ENCODE assay signal across 8 cellular contexts in the genomic region with DNA sequence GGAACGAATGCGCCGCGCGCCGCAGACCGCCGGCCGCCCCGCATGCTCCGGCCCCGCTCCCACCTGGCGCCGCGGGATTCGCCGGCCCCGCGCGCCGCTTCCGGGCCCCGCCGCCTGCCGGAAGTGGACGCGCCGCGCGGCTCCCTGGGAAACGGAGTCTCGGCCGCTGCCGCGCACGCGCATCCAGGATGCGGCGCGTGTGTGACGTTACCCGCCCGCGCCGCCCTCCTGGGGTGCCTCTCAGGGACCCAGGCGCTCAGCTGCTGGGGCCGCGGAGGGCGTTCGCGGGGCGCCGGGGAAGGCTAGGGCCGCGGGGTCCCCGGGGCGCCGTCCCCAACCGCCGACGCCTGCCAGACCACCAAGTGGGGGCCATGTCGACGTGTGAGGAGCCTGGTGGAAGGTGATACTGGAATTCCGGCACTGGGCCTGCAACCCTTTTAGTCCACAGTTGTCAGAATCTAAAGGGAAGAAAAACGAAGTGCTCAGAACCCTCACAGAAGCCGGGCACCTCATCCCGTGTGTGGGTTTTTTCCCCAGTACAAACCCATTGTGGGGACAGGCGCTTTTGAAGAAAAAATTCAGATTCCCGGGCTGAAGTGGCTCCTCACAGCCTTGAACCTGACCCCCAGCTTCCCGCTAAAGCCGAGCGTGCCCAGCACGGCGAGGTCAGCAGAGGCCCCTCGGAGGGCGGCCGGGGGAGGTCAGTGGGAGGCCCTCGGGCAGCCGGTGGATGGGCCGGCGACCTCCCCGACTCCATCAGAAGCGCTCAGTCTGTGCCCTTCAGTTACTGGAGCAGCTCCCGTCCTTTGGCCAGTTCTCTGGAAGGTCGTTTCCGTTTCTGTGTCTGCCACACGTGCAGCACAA. TPM values are rescaled to one million over a fixed set of nuclear protein-coding genes. Genes with fewer than 3 reads are reported as not detected.
DNase-seq lines count a peak whose midpoint lies in the region; ATAC-seq, FAIRE-seq and TF ChIP-seq lines count a peak whose summit lies in the region.

A gene with protein sequence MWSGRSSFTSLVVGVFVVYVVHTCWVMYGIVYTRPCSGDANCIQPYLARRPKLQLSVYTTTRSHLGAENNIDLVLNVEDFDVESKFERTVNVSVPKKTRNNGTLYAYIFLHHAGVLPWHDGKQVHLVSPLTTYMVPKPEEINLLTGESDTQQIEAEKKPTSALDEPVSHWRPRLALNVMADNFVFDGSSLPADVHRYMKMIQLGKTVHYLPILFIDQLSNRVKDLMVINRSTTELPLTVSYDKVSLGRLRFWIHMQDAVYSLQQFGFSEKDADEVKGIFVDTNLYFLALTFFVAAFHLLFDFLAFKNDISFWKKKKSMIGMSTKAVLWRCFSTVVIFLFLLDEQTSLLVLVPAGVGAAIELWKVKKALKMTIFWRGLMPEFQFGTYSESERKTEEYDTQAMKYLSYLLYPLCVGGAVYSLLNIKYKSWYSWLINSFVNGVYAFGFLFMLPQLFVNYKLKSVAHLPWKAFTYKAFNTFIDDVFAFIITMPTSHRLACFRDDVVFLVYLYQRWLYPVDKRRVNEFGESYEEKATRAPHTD (minus strand): TSS at position 125 of the 864 bp plus-strand sequence. CDS start 258 bp downstream, outside the sequence.

- no peak for TF ChIP-seq CTCF in keratinocyte (optimal IDR thresholded peaks at IDR 0.05 in 1 of 3, IDR thresholded peaks at IDR 0.05 in 1 of 3, conservative IDR thresholded peaks at IDR 0.05 in 1 of 3; ENCODE audit: extremely low read depth in 1 of 3, insufficient read depth in 2 of 3, low read length in 3 of 3)

- peak within 1 kb of the TSS; percentile 65 to 98 (median 97) for H3K4me3 ChIP-seq in keratinocyte (ENCODE audit: control insufficient read depth in 2 of 3, extremely low read depth in 1 of 3, insufficient read depth in 2 of 3, low read depth in 1 of 3, low read length in 3 of 3)

- H3K36me3 Mint-ChIP-seq in central memory CD8-positive, alpha-beta T cell (ENCODE audit: insufficient read depth): peaks cover 21% of the 10 kb centered on the region

- peak within 1 kb of the TSS; percentile 86 for H3K27ac Mint-ChIP-seq in central memory CD8-positive, alpha-beta T cell (ENCODE audit: low read depth)

- DNase-seq in AG08395 (ENCODE audit: low spot score): peak; percentile 99
- peak; percentile 86 for DNase-seq in NCI-H226
- peak; percentile 90 for DNase-seq in activated CD4-positive, CD25-positive, alpha-beta regulatory T cell treated with anti-CD3 and anti-CD28 coated beads, Interleukin-2, amount 50 U/mL, for 72 hours
- DNase-seq in central memory CD8-positive, alpha-beta T cell (ENCODE audit: low spot score in 2 of 2): peak; percentile 71 to 76
- no peak for DNase-seq in keratinocyte (ENCODE audit: low read depth, low spot score)
- peak; percentile 66 to 82 (median 74) for DNase-seq in stimulated activated CD4-positive, alpha-beta T cell treated with anti-CD3 and anti-CD28 coated beads, Interleukin-12 subunit alpha, Interleukin-12 subunit beta, amount 100 ng/mL, for 48 hours (ENCODE audit: low read depth in 2 of 3, low spot score in 1 of 3)

- peak within 1 kb of the TSS; percentile 79 for H3K4me3 Mint-ChIP-seq in central memory CD8-positive, alpha-beta T cell

- peaks cover 16% of the 10 kb centered on the region for H3K4me1 ChIP-seq in keratinocyte (ENCODE audit: control insufficient read depth, extremely low read depth, insufficient read depth, low read length)

- peak within 1 kb of the TSS; percentile 90 for H3K4me2 ChIP-seq in keratinocyte (ENCODE audit: control insufficient read depth, extremely low read depth, insufficient read depth, low read depth, low read length)

- H3K36me3 ChIP-seq in keratinocyte (ENCODE audit: control insufficient read depth in 2 of 2, extremely low read depth in 1 of 2, insufficient read depth in 2 of 2, low read length in 2 of 2): peaks cover 18 to 21% of the 10 kb centered on the region in 2 experiments

- H3K4me1 Mint-ChIP-seq in central memory CD8-positive, alpha-beta T cell: peaks cover 19% of the 10 kb centered on the region

- H3K9me1 ChIP-seq in keratinocyte (ENCODE audit: control insufficient read depth, extremely low read depth, insufficient read depth, low read length): no peaks in the 10 kb centered on the region

- H3K27me3 Mint-ChIP-seq in central memory CD8-positive, alpha-beta T cell: no peaks in the 10 kb centered on the region

- dilution Hi-C loops in keratinocyte (cut with MboI; ENCODE audit: extremely low pct_ligation_motif_present, low sequenced_read_pairs): no loop called here

- peak within 1 kb of the TSS; percentile 85 for H2AFZ ChIP-seq in keratinocyte (ENCODE audit: control insufficient read depth, low read length)

- H3K9me3 Mint-ChIP-seq in central memory CD8-positive, alpha-beta T cell: no peaks in the 10 kb centered on the region

- H3K79me2 ChIP-seq in keratinocyte (ENCODE audit: control insufficient read depth, insufficient read depth, low read length): peaks cover 39% of the 10 kb centered on the region

- H3K9ac ChIP-seq in keratinocyte (ENCODE audit: control insufficient read depth, extremely low read depth, insufficient read depth, low read length): peak within 1 kb of the TSS; percentile 96

- no peaks in the 10 kb centered on the region for H3K27me3 ChIP-seq in keratinocyte (ENCODE audit: control insufficient read depth, extremely low read depth, insufficient read depth, low read length)

- peak within 1 kb of the TSS; percentile 86 for H3K27ac ChIP-seq in keratinocyte (ENCODE audit: control insufficient read depth, insufficient read depth, low read length)

- peak; percentile 84 for ATAC-seq in GM18909 (IDR thresholded peaks at IDR 0.05; ENCODE audit: poor library complexity, unreplicated experiment)
- ATAC-seq in HG03159 (IDR thresholded peaks at IDR 0.05; ENCODE audit: unreplicated experiment): peak; percentile 76
- peak; percentile 92 for ATAC-seq in central memory CD8-positive, alpha-beta T cell (replicated peaks; ENCODE audit: extremely low read depth, poor library complexity, severe bottlenecking)

- no peak for FAIRE-seq in keratinocyte (lab: Jason Lieb, UNC)

- H3K9me3 ChIP-seq in keratinocyte (ENCODE audit: control insufficient read depth, low read depth, low read length): no peaks in the 10 kb centered on the region

- no peaks in the 10 kb centered on the region for H4K20me1 ChIP-seq in keratinocyte (ENCODE audit: control insufficient read depth, extremely low read depth, insufficient read depth, low read length)

RNA-seq across cellular contexts. Expression of the gene that starts here (rescaled TPM):
- polyA plus RNA-seq in keratinocyte: 142 to 158 TPM (median 146 TPM) in 3 replicates
- polyA plus RNA-seq in keratinocyte (2011; ENCODE audit: low read depth): 163 TPM
- polyA plus RNA-seq in keratinocyte (2011; cell fraction: cytosol; rRNA removed): 118 and 136 TPM in 2 replicates
- polyA plus RNA-seq in keratinocyte (2011; cell fraction: nucleus; rRNA removed): 142 and 157 TPM in 2 replicates
- 87.9 and 94.1 TPM in 2 replicates for polyA plus RNA-seq in keratinocyte (2012; ENCODE audit: low replicate concordance)
- 204 to 272 TPM (median 226 TPM) in 3 replicates for polyA minus RNA-seq in keratinocyte
- 218 TPM for polyA minus RNA-seq in keratinocyte (2011; cell fraction: cytosol; rRNA and poly(A)+ RNA removed)
- 118 and 125 TPM in 2 replicates for polyA minus RNA-seq in keratinocyte (2011; cell fraction: nucleus; rRNA and poly(A)+ RNA removed)
